Comparison of ENCODE assay signal across 6 cellular contexts in genomic region chrX:18864390-18864920, GRCh38.
"Had no signal": no experiment of that assay in that cellular context is flagged by ENCODE, and none has a peak within 500 bp of the region (broad histone marks: within the 10 kb centered on the region; RNA-seq: fewer than 3 reads in every experiment).

No MANE protein-coding gene starts in this region.

- H3K4me3 Mint-ChIP-seq: H9 had no signal

- ATAC-seq: K562 had no signal

- DNase-seq: GOT3, H9, HCEC 1CT, IMR-90, KG1 had no signal

- H3K4me3 ChIP-seq: K562 had no signal

- H3K27ac Mint-ChIP-seq: H9 had no signal
